Comparison of ENCODE assay signal across 19 cellular contexts in the genomic region with DNA sequence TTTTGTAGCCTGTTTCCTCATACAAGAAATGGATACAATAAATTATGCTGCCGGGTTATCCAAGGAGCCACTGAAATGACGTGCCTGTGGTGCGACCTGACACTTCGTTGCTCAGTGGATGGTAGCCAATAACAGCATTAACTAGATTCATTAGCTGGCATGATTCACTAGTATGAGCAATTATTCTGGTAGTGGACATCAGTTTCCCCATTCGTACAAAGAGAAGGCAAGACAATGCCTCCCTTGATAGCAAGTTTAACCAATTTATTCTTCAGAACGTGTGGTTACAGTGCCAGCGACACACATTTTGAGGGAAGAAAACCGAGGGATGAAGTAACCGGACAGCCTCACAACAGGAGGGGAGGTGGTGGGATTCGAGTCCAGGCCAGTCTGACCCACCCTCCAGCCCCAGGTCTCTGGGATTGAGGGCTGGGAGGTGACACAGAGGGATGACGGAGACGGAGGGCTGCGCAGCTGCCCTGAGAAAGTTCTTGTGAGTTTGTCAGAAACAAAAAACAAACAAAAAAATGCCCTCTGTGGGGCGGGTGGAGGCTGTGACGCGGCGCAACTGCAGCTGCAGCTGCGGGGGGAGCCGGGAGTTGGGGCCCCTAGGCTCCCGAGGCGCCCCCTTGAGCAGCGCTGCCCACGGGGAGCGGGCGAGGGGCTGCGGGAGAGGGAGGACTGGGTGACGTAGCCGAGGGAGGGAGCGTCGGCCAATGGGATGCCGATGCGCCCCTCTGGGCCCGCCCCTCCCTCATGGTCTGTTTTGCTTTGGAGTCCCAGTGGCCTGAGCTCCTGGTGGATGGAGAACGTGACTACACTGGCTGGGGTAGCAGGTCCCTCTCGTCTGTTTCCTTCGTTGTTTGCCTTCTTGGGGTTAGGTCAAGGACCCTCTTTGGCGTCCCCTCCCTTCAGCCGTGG. TPM values are rescaled to one million over a fixed set of nuclear protein-coding genes. Genes with fewer than 3 reads are reported as not detected.
A peak's percentile ranks its signal among the peaks of the same experiment; 100 is the strongest.
DNase-seq lines count a peak whose midpoint lies in the region; ATAC-seq and TF ChIP-seq lines count a peak whose summit lies in the region.
"Had no signal": no experiment of that assay in that cellular context is flagged by ENCODE, and none has a peak within 500 bp of the region (broad histone marks: within the 10 kb centered on the region; RNA-seq: fewer than 3 reads in every experiment).

No MANE protein-coding gene starts in this region.

- H3K79me1 ChIP-seq in neuronal stem cell (ENCODE audit: low read depth, low read length): peaks cover 12% of the 10 kb centered on the region

- H3K36me3 ChIP-seq in BLaER1 (no peaks in the 10 kb centered on the region), neuronal stem cell (replicated peaks in 1 of 2; ENCODE audit: control insufficient read depth in 2 of 2, insufficient read depth in 2 of 2, low read length in 2 of 2) (peaks cover 0 to 60% of the 10 kb centered on the region in 2 donors)
- H3K36me3 ChIP-seq: breast epithelium, esophagus squamous epithelium, thyroid gland had no signal

- H3K4me2 ChIP-seq in BLaER1 (no peak overlapping the region), neuronal stem cell (ENCODE audit: insufficient read depth, low read length, poor library complexity, severe bottlenecking) (no peak overlapping the region)

- TF ChIP-seq CTCF in fibroblast of mammary gland (conservative IDR thresholded peaks at IDR 0.05; ENCODE audit: control insufficient read depth, insufficient read depth, low read depth, low read length): no peak

- H3K9ac ChIP-seq in BLaER1: no peak overlapping the region
- H3K9ac ChIP-seq in neuronal stem cell (ENCODE audit: low read depth, low read length, poor library complexity): no peak overlapping the region

- DNase-seq in SK-N-DZ (ENCODE audit: low spot score) (peak; percentile 49), fibroblast of mammary gland (ENCODE audit: low read depth) (peak; percentile 23), neuronal stem cell (ENCODE audit: low spot score) (no peak), T-helper 2 cell (no peak)
- DNase-seq: activated CD4-positive, CD25-positive, alpha-beta regulatory T cell; activated CD8-positive, alpha-beta T cell treated with anti-CD3 and anti-CD28 coated beads, Interleukin-2, amount 10 ng/mL, durations not matched to agents 7 days and 5 days; CD4-positive, alpha-beta T cell; esophagus squamous epithelium; kidney; MV-4-11; NCI-H1930; NCI-H510A; SHP77; thyroid gland had no signal

- no peak overlapping the region for H4K91ac ChIP-seq in neuronal stem cell (ENCODE audit: low read depth, low read length, poor library complexity)

- H4K20me1 ChIP-seq in BLaER1: peaks cover 68% of the 10 kb centered on the region

- H3K14ac ChIP-seq in neuronal stem cell (ENCODE audit: low read length): peak overlapping the region; percentile 44

- H3K27me3 ChIP-seq in BLaER1: peaks cover 80% of the 10 kb centered on the region
- H3K27me3 ChIP-seq in neuronal stem cell (ENCODE audit: control insufficient read depth in 3 of 3, insufficient read depth in 3 of 3, low read depth in 1 of 3, low read length in 3 of 3): peaks cover 0 to 83% (median 0%) of the 10 kb centered on the region in 3 experiments

- H3K9me3 ChIP-seq in BLaER1 (no peaks in the 10 kb centered on the region), neuronal stem cell (replicated peaks in 1 of 2; ENCODE audit: control insufficient read depth in 2 of 2, insufficient read depth in 1 of 2, low read depth in 1 of 2, low read length in 2 of 2) (peaks cover 0 to 2% of the 10 kb centered on the region in 2 donors)
- H3K9me3 ChIP-seq: breast epithelium, esophagus squamous epithelium, thyroid gland had no signal

- no peak overlapping the region for H4K8ac ChIP-seq in neuronal stem cell (ENCODE audit: low read depth, low read length)

- no peak overlapping the region for H2BK120ac ChIP-seq in neuronal stem cell (ENCODE audit: low read depth, low read length)

- peaks cover 11% of the 10 kb centered on the region; the same call in 1 of the 2 replicates for H3K4me1 ChIP-seq in BLaER1
- peaks cover 0 to 17% of the 10 kb centered on the region in 2 donors for H3K4me1 ChIP-seq in neuronal stem cell (ENCODE audit: control insufficient read depth in 2 of 2, insufficient read depth in 1 of 2, low read depth in 1 of 2, low read length in 2 of 2)

- no CpG with 5 or more reads among the region's 38 CpGs for WGBS in neuronal stem cell (ENCODE audit: extremely low coverage in 2 of 2, insufficient read length in 2 of 2, insufficient replicate concordance in 1 of 2), 2 donors

- H2BK15ac ChIP-seq in neuronal stem cell (ENCODE audit: low read length): no peak overlapping the region

- no peak overlapping the region for H2BK5ac ChIP-seq in neuronal stem cell (ENCODE audit: low read length)

- no peak overlapping the region for H3K4ac ChIP-seq in neuronal stem cell (ENCODE audit: low read length)

- peak overlapping the region; percentile 65 for H3K18ac ChIP-seq in neuronal stem cell (ENCODE audit: low read length)

- H2BK12ac ChIP-seq in neuronal stem cell (ENCODE audit: low read length): no peak overlapping the region

- no peak overlapping the region for H3K27ac ChIP-seq in BLaER1
- H3K27ac ChIP-seq in neuronal stem cell (replicated peaks; ENCODE audit: low read length): peak overlapping the region; percentile 13
- H3K27ac ChIP-seq: breast epithelium, esophagus squamous epithelium, thyroid gland had no signal

- no peak overlapping the region for H2AK5ac ChIP-seq in neuronal stem cell (ENCODE audit: low read depth, low read length)

- no peak for ATAC-seq in HG03095 (IDR thresholded peaks at IDR 0.05; ENCODE audit: unreplicated experiment)
- ATAC-seq in GM21825 (IDR thresholded peaks at IDR 0.05; ENCODE audit: unreplicated experiment): no peak
- no peak for ATAC-seq in GM21515 (IDR thresholded peaks at IDR 0.05; ENCODE audit: unreplicated experiment)
- ATAC-seq: activated CD8-positive, alpha-beta T cell treated with anti-CD3 and anti-CD28 coated beads, Interleukin-2, amount 10 ng/mL, durations not matched to agents 7 days and 5 days had no signal

- H3K4me3 ChIP-seq in BLaER1 (0 out of 2 replicates have a peak overlapping the region, but pooled peaks have one; percentile 7), fibroblast of mammary gland (ENCODE audit: control insufficient read depth, low read depth, low read length) (no peak overlapping the region), neuronal stem cell (ENCODE audit: low read length in 2 of 2) (no peak overlapping the region)
- H3K4me3 ChIP-seq: breast epithelium, esophagus squamous epithelium, thyroid gland had no signal

- no peak overlapping the region for H2AFZ ChIP-seq in neuronal stem cell (ENCODE audit: low read length)

- peak overlapping the region; percentile 71 for H3K23ac ChIP-seq in neuronal stem cell (ENCODE audit: low read depth, low read length, poor library complexity)

RNA-seq across cellular contexts. Expression of gene LHX2, which starts 10.9 kb away (rescaled TPM):
- polyA plus RNA-seq in SK-N-DZ (2014; cell fraction: cytosol; rRNA removed): 3.8 and 5.2 TPM in 2 replicates
- polyA plus RNA-seq in SK-N-DZ (2014; cell fraction: nucleus; rRNA removed): 2.3 and 3.3 TPM in 2 replicates
- polyA plus RNA-seq in neuronal stem cell (2013, experiment 1 of 2): 373 TPM
- polyA plus RNA-seq in neuronal stem cell (2013, experiment 2 of 2): 381 TPM

Comparison
In these comparisons a context has a peak if more than half of its experiments do, and no peak if none do; other contexts are left out.
1. DNase-seq: peak in SK-N-DZ (single experiment) and fibroblast of mammary gland (single experiment); none in neuronal stem cell (single experiment) and T-helper 2 cell (0 of 5).